9 cellular contexts compared by ENCODE assay signal in genomic region chr6:56890683-56891429, GRCh38.
DNase-seq lines count a peak whose midpoint lies in the region; ATAC-seq and TF ChIP-seq lines count a peak whose summit lies in the region.
"Had no signal": no experiment of that assay in that cellular context is flagged by ENCODE, and none has a peak within 500 bp of the region (broad histone marks: within the 10 kb centered on the region; RNA-seq: fewer than 3 reads in every experiment).

No MANE protein-coding gene starts in this region.

- peak; percentile 98 for ATAC-seq in HG02623 (IDR thresholded peaks at IDR 0.05; ENCODE audit: unreplicated experiment)
- ATAC-seq in stimulated activated naive CD8-positive, alpha-beta T cell treated with anti-CD3 and anti-CD28 coated beads, Interleukin-15, amount 100 ng/mL, for 72 hours: peak; percentile 71
- ATAC-seq: body of pancreas had no signal

- peak; percentile 60 for DNase-seq in activated naive CD4-positive, alpha-beta T cell treated with anti-CD3 and anti-CD28 coated beads for 36 hours
- no peak for DNase-seq in activated naive CD4-positive, alpha-beta T cell (lab: John Stamatoyannopoulos, UW)
- peak; percentile 83 for DNase-seq in NB4 (ENCODE audit: low read depth)
- peak; percentile 71 for DNase-seq in epidermal melanocyte (ENCODE audit: insufficient read length, low spot score)
- DNase-seq in stimulated activated naive CD8-positive, alpha-beta T cell treated with anti-CD3 and anti-CD28 coated beads, Interleukin-15, amount 100 ng/mL, for 72 hours: no peak
- DNase-seq in nephron progenitor cell: no peak
- no peak for DNase-seq in DMS79 treated with DMSO at 0.1 percent for 48 hours (lab: John Stamatoyannopoulos, UW)

- CTCF ChIA-PET in activated naive CD4-positive, alpha-beta T cell treated with anti-CD3 and anti-CD28 coated beads for 36 hours (lab: Charles Lee): interaction anchor here (0.9 to 2.8 kb wide), 5 partner anchors 12 to 181 kb away, joined by 3 to 14 read pairs (median 3); no protein-coding TSS in a partner anchor

- no peak overlapping the region for H3K4me3 ChIP-seq in NB4 (ENCODE audit: low read depth, low read length)
- H3K4me3 ChIP-seq: body of pancreas had no signal

- TF ChIP-seq CTCF in NB4 (IDR thresholded peaks at IDR 0.05; ENCODE audit: low read depth, low read length): no peak
- no peak for TF ChIP-seq CTCF in nephron progenitor cell (IDR thresholded peaks at IDR 0.05)

- intact Hi-C loops in activated naive CD4-positive, alpha-beta T cell treated with anti-CD3 and anti-CD28 coated beads for 36 hours (cut with micrococcal nuclease): loop anchor here (1.0 kb wide), 2 partner anchors 374 to 425 kb away; no protein-coding TSS in a partner anchor

- TF ChIP-seq POLR2A in NB4 (IDR thresholded peaks at IDR 0.05; ENCODE audit: extremely low read depth, insufficient read length): no peak

- peaks cover 29% of the 10 kb centered on the region for H3K4me1 Mint-ChIP-seq in activated naive CD4-positive, alpha-beta T cell treated with anti-CD3 and anti-CD28 coated beads for 36 hours (ENCODE audit: low read depth)
- peaks cover 11% of the 10 kb centered on the region for H3K4me1 Mint-ChIP-seq in stimulated activated naive CD8-positive, alpha-beta T cell treated with anti-CD3 and anti-CD28 coated beads, Interleukin-15, amount 100 ng/mL, for 72 hours
- no peaks in the 10 kb centered on the region for H3K4me1 Mint-ChIP-seq in nephron progenitor cell

- no peak overlapping the region for H3K27ac Mint-ChIP-seq in activated naive CD4-positive, alpha-beta T cell treated with anti-CD3 and anti-CD28 coated beads for 36 hours
- H3K27ac Mint-ChIP-seq in stimulated activated naive CD8-positive, alpha-beta T cell treated with anti-CD3 and anti-CD28 coated beads, Interleukin-15, amount 100 ng/mL, for 72 hours: no peak overlapping the region
- H3K27ac Mint-ChIP-seq in nephron progenitor cell: no peak overlapping the region

- no peaks in the 10 kb centered on the region for H3K9me3 Mint-ChIP-seq in activated naive CD4-positive, alpha-beta T cell treated with anti-CD3 and anti-CD28 coated beads for 36 hours
- H3K9me3 Mint-ChIP-seq in stimulated activated naive CD8-positive, alpha-beta T cell treated with anti-CD3 and anti-CD28 coated beads, Interleukin-15, amount 100 ng/mL, for 72 hours: no peaks in the 10 kb centered on the region
- H3K9me3 Mint-ChIP-seq in nephron progenitor cell: peaks cover 4% of the 10 kb centered on the region

- no peak overlapping the region for H3K4me3 Mint-ChIP-seq in activated naive CD4-positive, alpha-beta T cell treated with anti-CD3 and anti-CD28 coated beads for 36 hours
- no peak overlapping the region for H3K4me3 Mint-ChIP-seq in stimulated activated naive CD8-positive, alpha-beta T cell treated with anti-CD3 and anti-CD28 coated beads, Interleukin-15, amount 100 ng/mL, for 72 hours
- H3K4me3 Mint-ChIP-seq in nephron progenitor cell: no peak overlapping the region

- H3K27me3 Mint-ChIP-seq in activated naive CD4-positive, alpha-beta T cell treated with anti-CD3 and anti-CD28 coated beads for 36 hours (ENCODE audit: low read depth): no peaks in the 10 kb centered on the region
- no peaks in the 10 kb centered on the region for H3K27me3 Mint-ChIP-seq in stimulated activated naive CD8-positive, alpha-beta T cell treated with anti-CD3 and anti-CD28 coated beads, Interleukin-15, amount 100 ng/mL, for 72 hours
- H3K27me3 Mint-ChIP-seq in nephron progenitor cell (ENCODE audit: low read depth, poor library complexity): peaks cover 3% of the 10 kb centered on the region

- H3K36me3 Mint-ChIP-seq in activated naive CD4-positive, alpha-beta T cell treated with anti-CD3 and anti-CD28 coated beads for 36 hours (ENCODE audit: low read depth): no peaks in the 10 kb centered on the region
- H3K36me3 Mint-ChIP-seq in nephron progenitor cell (ENCODE audit: low read depth): no peaks in the 10 kb centered on the region

Comparison
In these comparisons a context has a peak if more than half of its experiments do, and no peak if none do; other contexts are left out.
1. DNase-seq: peak in activated naive CD4-positive, alpha-beta T cell treated with anti-CD3 and anti-CD28 coated beads for 36 hours (single experiment), NB4 (single experiment) and epidermal melanocyte (single experiment); none in activated naive CD4-positive, alpha-beta T cell (0 of 4), stimulated activated naive CD8-positive, alpha-beta T cell treated with anti-CD3 and anti-CD28 coated beads, Interleukin-15, amount 100 ng/mL, for 72 hours (0 of 2), nephron progenitor cell (single experiment) and DMS79 treated with DMSO at 0.1 percent for 48 hours (single experiment).